26 cellular contexts compared by ENCODE assay signal in genomic region chr13:25335856-25336255, GRCh38.
"Had no signal": no experiment of that assay in that cellular context is flagged by ENCODE, and none has a peak within 500 bp of the region (broad histone marks: within the 10 kb centered on the region; RNA-seq: fewer than 3 reads in every experiment).

No MANE protein-coding gene starts in this region.

- H3K27ac ChIP-seq: colonic mucosa, dorsolateral prefrontal cortex, foreskin keratinocyte, neutrophil, ovary, prostate gland, thyroid gland, upper lobe of right lung, VCaP had no signal

- H3K4me1 ChIP-seq: colonic mucosa, prostate gland, thyroid gland, upper lobe of right lung had no signal

- H3K27me3 ChIP-seq: colonic mucosa, dorsolateral prefrontal cortex, foreskin keratinocyte, neutrophil, ovary, thyroid gland, upper lobe of right lung had no signal

- H3K9me3 ChIP-seq: colonic mucosa, neutrophil, ovary, prostate gland, thyroid gland, upper lobe of right lung had no signal

- H3K4me3 ChIP-seq: colonic mucosa, dorsolateral prefrontal cortex, ovary, prostate gland, thyroid gland, upper lobe of right lung had no signal

- H3K36me3 ChIP-seq: ovary had no signal

- DNase-seq: activated CD4-positive, alpha-beta memory T cell treated with anti-CD3 and anti-CD28 coated beads, Interleukin-2, amount 10 ng/mL, durations not matched to agents 7 days and 5 days; activated CD4-positive, alpha-beta T cell treated with anti-CD3 and anti-CD28 coated beads, Interleukin-2, amount 10 ng/mL, durations not matched to agents 24 days and 14 days; activated effector memory CD4-positive, alpha-beta T cell treated with Interleukin-2 at 50 U/mL for 16 hours; activated naive CD4-positive, alpha-beta T cell treated with anti-CD3 and anti-CD28 coated beads, Interleukin-2, amount 10 ng/mL, durations not matched to agents 7 days and 5 days; activated naive CD8-positive, alpha-beta T cell treated with anti-CD3 and anti-CD28 coated beads, Interleukin-2, amount 50 U/mL, for 24 hours; activated T-cell treated with anti-CD3 and anti-CD28 coated beads, Interleukin-2, amount 50 U/mL, for 72 hours; anterior cingulate cortex; colonic mucosa; dorsolateral prefrontal cortex; effector memory CD8-positive, alpha-beta T cell; foreskin keratinocyte; glutamatergic neuron; hippocampal formation; left ventricle myocardium superior; ovary; stimulated activated CD4-positive, alpha-beta T cell treated with anti-CD3 and anti-CD28 coated beads, Interleukin-4, amount 100 ng/mL, for 24 hours; stimulated activated naive CD4-positive, alpha-beta T cell treated with Interleukin-2 at 50 U/mL for 16 hours; T-cell; thyroid gland; upper lobe of right lung had no signal

- ATAC-seq: activated CD4-positive, CD25-positive, alpha-beta regulatory T cell treated with anti-CD3 and anti-CD28 coated beads, Interleukin-2, amount 50 U/mL, for 24 hours; activated naive CD8-positive, alpha-beta T cell treated with anti-CD3 and anti-CD28 coated beads, Interleukin-2, amount 50 U/mL, for 24 hours; activated T-cell treated with anti-CD3 and anti-CD28 coated beads, Interleukin-2, amount 50 U/mL, for 72 hours; effector memory CD8-positive, alpha-beta T cell; esophagus mucosa; foreskin keratinocyte; left ventricle myocardium superior; T-cell; upper lobe of right lung had no signal

- FAIRE-seq: endothelial cell of umbilical vein had no signal
